8 cellular contexts compared by ENCODE assay signal in the genomic region with DNA sequence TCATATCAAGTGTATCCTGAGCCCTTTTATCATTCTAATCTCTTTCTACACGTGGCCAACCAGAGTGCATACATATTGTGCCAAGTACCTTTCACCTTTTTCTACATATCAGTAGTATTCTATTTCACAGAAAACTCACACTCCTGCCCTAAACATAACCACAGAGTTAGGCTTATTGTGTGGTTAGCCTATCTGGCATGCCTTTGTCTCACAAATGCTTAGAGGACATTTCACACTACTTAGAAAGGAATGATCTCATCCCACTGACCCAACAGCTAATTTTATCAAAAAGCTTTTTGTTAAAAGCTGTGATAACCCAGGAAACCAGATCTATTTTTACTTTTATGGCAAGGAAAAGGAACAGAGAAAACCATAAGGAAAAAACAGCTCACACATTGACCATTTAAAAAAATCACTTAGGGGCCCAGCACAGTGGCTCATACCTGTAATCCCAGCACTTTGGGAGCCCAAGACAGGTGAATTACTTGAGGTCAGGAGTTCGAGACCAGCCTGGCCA. TPM values are rescaled to one million over a fixed set of nuclear protein-coding genes. Genes with fewer than 3 reads are reported as not detected.
A peak's percentile ranks its signal among the peaks of the same experiment; 100 is the strongest.
DNase-seq lines count a peak whose midpoint lies in the region; ATAC-seq and TF ChIP-seq lines count a peak whose summit lies in the region.

No MANE protein-coding gene starts in this region.

- no peaks in the 10 kb centered on the region for H3K36me3 ChIP-seq in parathyroid adenoma (ENCODE audit: control insufficient read depth, insufficient read depth, low read length)

- no peak overlapping the region for H2AFZ ChIP-seq in parathyroid adenoma

- peak overlapping the region; percentile 17 for H3K4me2 ChIP-seq in parathyroid adenoma (ENCODE audit: low read length)

- DNase-seq in GM04503 (ENCODE audit: low read depth) (peak; percentile 65), SK-MEL-5 (ENCODE audit: low read depth, low spot score) (peak; percentile 94), fibroblast of gingiva (ENCODE audit: low read depth) (peak; percentile 15)
- no peak for DNase-seq in activated effector memory CD4-positive, alpha-beta T cell treated with anti-CD3 and anti-CD28 coated beads, Interleukin-2, amount 50 U/mL, for 16 hours

- H3K9ac ChIP-seq in parathyroid adenoma = no peak overlapping the region

- H3K27ac ChIP-seq in parathyroid adenoma = no peak overlapping the region

- H3K4me1 ChIP-seq in parathyroid adenoma = peaks cover 12% of the 10 kb centered on the region

- H3K4me3 ChIP-seq in parathyroid adenoma (ENCODE audit: low read depth, low read length) = no peak overlapping the region

- in situ Hi-C loops in SK-MEL-5 (cut with HindIII; ENCODE audit: low pct_unique_long_range_greater_than_20kb, low sequenced_read_pairs) = no loop called here

- ATAC-seq in GM18511 (IDR thresholded peaks at IDR 0.05; ENCODE audit: unreplicated experiment) (no peak), GM19035 (IDR thresholded peaks at IDR 0.05; ENCODE audit: unreplicated experiment) (no peak), HG03159 (IDR thresholded peaks at IDR 0.05; ENCODE audit: unreplicated experiment) (no peak)

- no peaks in the 10 kb centered on the region for H3K9me3 ChIP-seq in parathyroid adenoma (ENCODE audit: control insufficient read depth, low read length)

- no peak for TF ChIP-seq CTCF in parathyroid adenoma (IDR thresholded peaks at IDR 0.05)

- no peaks in the 10 kb centered on the region for H3K27me3 ChIP-seq in parathyroid adenoma (ENCODE audit: control insufficient read depth, insufficient read depth, low read length)

- peaks cover 18% of the 10 kb centered on the region for H3K79me2 ChIP-seq in parathyroid adenoma

RNA-seq across cellular contexts. Expression of gene MAP4, which starts 17.8 kb away (rescaled TPM):
- total RNA-seq in SK-MEL-5 (2014; rRNA removed; shearing (Covaris generic)) = 55.3 and 61.9 TPM in 2 replicates
- polyA plus RNA-seq in SK-MEL-5 (2015; cell fraction: cytosol; rRNA removed) = 154 and 219 TPM in 2 replicates
- 138 and 148 TPM in 2 replicates for polyA plus RNA-seq in SK-MEL-5 (2015; cell fraction: nucleus; rRNA removed)
